Comparison of ENCODE assay signal across 10 cellular contexts in genomic region chr20:2210646-2211556, GRCh38.
DNase-seq lines count a peak whose midpoint lies in the region; ATAC-seq and TF ChIP-seq lines count a peak whose summit lies in the region.
"Had no signal": no experiment of that assay in that cellular context is flagged by ENCODE, and none has a peak within 500 bp of the region (broad histone marks: within the 10 kb centered on the region; RNA-seq: fewer than 3 reads in every experiment).

No MANE protein-coding gene starts in this region.

- H3K4me3 ChIP-seq in heart left ventricle (no peak overlapping the region), smooth muscle cell (no peak overlapping the region)

- TF ChIP-seq CTCF in HFFc6 (IDR thresholded peaks at IDR 0.05) (peak; percentile 60), heart left ventricle (IDR thresholded peaks at IDR 0.05) (no peak), smooth muscle cell (IDR thresholded peaks at IDR 0.05; ENCODE audit: borderline replicate concordance, insufficient read depth, poor library complexity, severe bottlenecking) (no peak)

- H3K27me3 Mint-ChIP-seq in HFFc6 (ENCODE audit: insufficient read depth), result no peaks in the 10 kb centered on the region; the same call in 1 of the 2 replicates
- H3K27me3 Mint-ChIP-seq in activated CD8-positive, alpha-beta T cell treated with anti-CD3 and anti-CD28 coated beads, Interleukin-2, amount 10 ng/mL, durations not matched to agents 7 days and 5 days (ENCODE audit: low read depth), result peaks cover 25% of the 10 kb centered on the region

- no peaks in the 10 kb centered on the region for H3K79me2 ChIP-seq in smooth muscle cell (ENCODE audit: low read depth)

- H3K9me3 ChIP-seq in heart left ventricle (no peaks in the 10 kb centered on the region), smooth muscle cell (replicated peaks; ENCODE audit: low read depth) (no peaks in the 10 kb centered on the region)

- intact Hi-C loops in heart left ventricle (cut with DNase I), result loop anchor here in 1 of 10 donors (2.0 kb wide), 1 partner anchor 240 kb away; no protein-coding TSS in a partner anchor

- 49 to 58% (median 54%) methylated on average over 5 of the region's 5 CpGs for WGBS in heart left ventricle, 4 donors
- 67% methylated on average over 5 of the region's 5 CpGs for WGBS in smooth muscle cell (ENCODE audit: low lambda C conversion rate)

- POLR2A ChIA-PET in activated CD8-positive, alpha-beta T cell treated with anti-CD3 and anti-CD28 coated beads, Interleukin-2, amount 10 ng/mL, durations not matched to agents 7 days and 5 days (lab: Charles Lee), result no interaction called here

- no peak overlapping the region for H3K9ac ChIP-seq in smooth muscle cell (ENCODE audit: low read depth)

- no peaks in the 10 kb centered on the region for H3K9me3 Mint-ChIP-seq in HFFc6
- no peaks in the 10 kb centered on the region for H3K9me3 Mint-ChIP-seq in activated CD8-positive, alpha-beta T cell treated with anti-CD3 and anti-CD28 coated beads, Interleukin-2, amount 10 ng/mL, durations not matched to agents 7 days and 5 days (ENCODE audit: insufficient read depth)

- H3K36me3 ChIP-seq in heart left ventricle, result no peaks in the 10 kb centered on the region
- H3K36me3 ChIP-seq in smooth muscle cell (ENCODE audit: low read depth), result no peaks in the 10 kb centered on the region

- peak overlapping the region; percentile 60 for H3K4me3 Mint-ChIP-seq in HFFc6
- no peak overlapping the region for H3K4me3 Mint-ChIP-seq in activated CD8-positive, alpha-beta T cell treated with anti-CD3 and anti-CD28 coated beads, Interleukin-2, amount 10 ng/mL, durations not matched to agents 7 days and 5 days

- ATAC-seq in heart left ventricle, result peak in 3 of 4 donors; percentile 80 to 87 (median 81)
- ATAC-seq in activated CD8-positive, alpha-beta T cell treated with anti-CD3 and anti-CD28 coated beads, Interleukin-2, amount 10 ng/mL, durations not matched to agents 7 days and 5 days, result no peak
- ATAC-seq in HG03460 (IDR thresholded peaks at IDR 0.05; ENCODE audit: unreplicated experiment), result no peak

- H3K4me1 ChIP-seq in heart left ventricle (peaks cover 0 to 29% (median 9%) of the 10 kb centered on the region in 12 donors), smooth muscle cell (ENCODE audit: low read depth) (no peaks in the 10 kb centered on the region)

- H3K27ac Mint-ChIP-seq in HFFc6, result peak overlapping the region; percentile 67
- H3K27ac Mint-ChIP-seq in activated CD8-positive, alpha-beta T cell treated with anti-CD3 and anti-CD28 coated beads, Interleukin-2, amount 10 ng/mL, durations not matched to agents 7 days and 5 days, result no peak overlapping the region

- H3K4me1 Mint-ChIP-seq in HFFc6 (ENCODE audit: low read depth), result peaks cover 49% of the 10 kb centered on the region
- no peaks in the 10 kb centered on the region for H3K4me1 Mint-ChIP-seq in activated CD8-positive, alpha-beta T cell treated with anti-CD3 and anti-CD28 coated beads, Interleukin-2, amount 10 ng/mL, durations not matched to agents 7 days and 5 days (ENCODE audit: low read depth)

- no peak overlapping the region for H3K4me2 ChIP-seq in smooth muscle cell

- no peak for TF ChIP-seq POLR2A in heart left ventricle (IDR thresholded peaks at IDR 0.05)

- DNase-seq in HFFc6 (peak; percentile 84), SIG-M5 treated with dmso at 0.1 percent for 504 hours (lab: John Stamatoyannopoulos, UW; ENCODE audit: unreplicated experiment) (peak; percentile 9), heart left ventricle (peak in 4 of 5 donors; percentile 27 to 60 (median 42)), smooth muscle cell (lab: John Stamatoyannopoulos, UW; ENCODE audit: unreplicated experiment) (no peak), DMS53 (lab: John Stamatoyannopoulos, UW) (no peak)
- no peak for DNase-seq in activated CD8-positive, alpha-beta T cell treated with anti-CD3 and anti-CD28 coated beads, Interleukin-2, amount 10 ng/mL, durations not matched to agents 7 days and 5 days
- DNase-seq: activated T-cell treated with anti-CD3 and anti-CD28 coated beads for 4 hours; midbrain; stimulated activated CD4-positive, alpha-beta T cell treated with anti-CD3 and anti-CD28 coated beads, Interleukin-4, amount 100 ng/mL, for 4 hours had no signal

- H3K36me3 Mint-ChIP-seq in HFFc6 (ENCODE audit: low read depth), result no peaks in the 10 kb centered on the region
- no peaks in the 10 kb centered on the region for H3K36me3 Mint-ChIP-seq in activated CD8-positive, alpha-beta T cell treated with anti-CD3 and anti-CD28 coated beads, Interleukin-2, amount 10 ng/mL, durations not matched to agents 7 days and 5 days (ENCODE audit: low read depth)

- H3K27me3 ChIP-seq in heart left ventricle, result peaks cover 0 to 44% (median 19%) of the 10 kb centered on the region in 9 donors
- no peaks in the 10 kb centered on the region for H3K27me3 ChIP-seq in smooth muscle cell (ENCODE audit: low read depth)

- no peaks in the 10 kb centered on the region for H4K20me1 ChIP-seq in smooth muscle cell (ENCODE audit: low read depth)

- no peaks in the 10 kb centered on the region for H3F3A ChIP-seq in smooth muscle cell (ENCODE audit: low read depth)

- H3K27ac ChIP-seq in heart left ventricle, result peak overlapping the region in 1 of 12 donors; percentile 50
- peak overlapping the region; percentile 35 for H3K27ac ChIP-seq in smooth muscle cell (ENCODE audit: low read depth)

- peak overlapping the region; percentile 9 for H2AFZ ChIP-seq in smooth muscle cell (ENCODE audit: low read depth)

- CTCF ChIA-PET in activated CD8-positive, alpha-beta T cell treated with anti-CD3 and anti-CD28 coated beads, Interleukin-2, amount 10 ng/mL, durations not matched to agents 7 days and 5 days (lab: Charles Lee), result no interaction called here

Comparison
In these comparisons a context has a peak if more than half of its experiments do, and no peak if none do; other contexts are left out.
1. DNase-seq: peak in HFFc6 (single experiment), SIG-M5 treated with dmso at 0.1 percent for 504 hours (single experiment) and heart left ventricle (4 of 5); none in smooth muscle cell (single experiment), DMS53 (single experiment) and activated CD8-positive, alpha-beta T cell treated with anti-CD3 and anti-CD28 coated beads, Interleukin-2, amount 10 ng/mL, durations not matched to agents 7 days and 5 days (single experiment).
2. ATAC-seq: peak in heart left ventricle (3 of 4); none in activated CD8-positive, alpha-beta T cell treated with anti-CD3 and anti-CD28 coated beads, Interleukin-2, amount 10 ng/mL, durations not matched to agents 7 days and 5 days (single experiment) and HG03460 (single experiment).